In genomic region chr16:30030841-30031413, GRCh38 we compare ENCODE assay signal across 10 cellular contexts. TPM values are rescaled to one million over a fixed set of nuclear protein-coding genes. Genes with fewer than 3 reads are reported as not detected.
A peak's percentile ranks its signal among the peaks of the same experiment; 100 is the strongest.
DNase-seq lines count a peak whose midpoint lies in the region; ATAC-seq and TF ChIP-seq lines count a peak whose summit lies in the region.
"Had no signal": no experiment of that assay in that cellular context is flagged by ENCODE, and none has a peak within 500 bp of the region (broad histone marks: within the 10 kb centered on the region; RNA-seq: fewer than 3 reads in every experiment).

TSS of gene TLCD3B (minus strand) at chr16:30031271. CDS start at chr16:30030527, 744 bp downstream.

- H3K27me3 Mint-ChIP-seq in type B pancreatic cell = peaks cover 70% of the 10 kb centered on the region

- H3K9me3 ChIP-seq in cardiac muscle cell (ENCODE audit: low read depth) (no peaks in the 10 kb centered on the region), iPS-20b (ENCODE audit: insufficient read depth, low read depth, low read length) (no peaks in the 10 kb centered on the region), aorta (ENCODE audit: control insufficient read depth, low read length) (no peaks in the 10 kb centered on the region)

- H3K4me3 ChIP-seq in cardiac muscle cell (peak within 1 kb of the TSS; percentile 15), iPS-20b (ENCODE audit: low read length) (peak within 1 kb of the TSS; percentile 77), aorta (ENCODE audit: low read length in 2 of 2) (no peak within 1 kb of the TSS)

- peak within 1 kb of the TSS; percentile 73; the same call in 1 of the 2 replicates for H3K9ac ChIP-seq in iPS-20b (ENCODE audit: low read depth, low read length)

- no peak within 1 kb of the TSS for H3K27ac Mint-ChIP-seq in type B pancreatic cell

- H3K27ac ChIP-seq in cardiac muscle cell (no peak within 1 kb of the TSS), VCaP (peak within 1 kb of the TSS; percentile 62; the same call in 1 of the 2 replicates), iPS-20b (ENCODE audit: low read length) (no peak within 1 kb of the TSS), aorta (ENCODE audit: low read depth in 1 of 2, low read length in 2 of 2) (no peak within 1 kb of the TSS)

- H3K4me3 Mint-ChIP-seq in type B pancreatic cell = peak within 1 kb of the TSS; percentile 79

- H3K36me3 ChIP-seq in cardiac muscle cell (no peaks in the 10 kb centered on the region), iPS-20b (ENCODE audit: insufficient read depth, low read depth, low read length) (0 out of 2 replicates have a peak, but pooled peaks cover 3% of the 10 kb centered on the region), aorta (ENCODE audit: control insufficient read depth in 1 of 2, insufficient read depth in 2 of 2, low read length in 1 of 2) (no peaks in the 10 kb centered on the region)

- no peaks in the 10 kb centered on the region for H3K36me3 Mint-ChIP-seq in type B pancreatic cell

- H3K4me1 ChIP-seq in cardiac muscle cell (ENCODE audit: low read depth) (no peaks in the 10 kb centered on the region), iPS-20b (ENCODE audit: insufficient read depth, low read length) (peaks cover 11% of the 10 kb centered on the region; the same call in 1 of the 2 replicates), aorta (ENCODE audit: control insufficient read depth in 1 of 2, insufficient read depth in 2 of 2, low read length in 2 of 2) (no peaks in the 10 kb centered on the region)

- intact Hi-C loops in Right ventricle myocardium inferior (cut with DNase I) (no loop called here), aorta (cut with DNase I) (no loop called here)

- 1% methylated on average over 19 to 27 of the region's 27 CpGs for WGBS in aorta, 2 donors

- DNase-seq in cardiac muscle cell (ENCODE audit: low read depth in 1 of 2, low spot score in 1 of 2) (no peak), Right ventricle myocardium inferior (ENCODE audit: missing footprints) (no peak), type B pancreatic cell (ENCODE audit: extremely low spot score, unreplicated experiment) (no peak), amniotic stem cell (lab: John Stamatoyannopoulos, UW) (no peak), aorta (no peak)
- DNase-seq: activated CD8-positive, alpha-beta memory T cell treated with anti-CD3 and anti-CD28 coated beads, Interleukin-2, amount 50 U/mL, for 48 hours had no signal

- TF ChIP-seq CTCF in cardiac muscle cell (IDR thresholded peaks at IDR 0.05; ENCODE audit: low read depth, low read length) (no peak), VCaP (conservative IDR thresholded peaks at IDR 0.05) (no peak), type B pancreatic cell (conservative IDR thresholded peaks at IDR 0.05) (no peak)

- peaks cover 5% of the 10 kb centered on the region for H3K4me1 Mint-ChIP-seq in type B pancreatic cell (ENCODE audit: unreplicated experiment)

- H3K9me3 Mint-ChIP-seq in type B pancreatic cell = no peaks in the 10 kb centered on the region

- H3K27me3 ChIP-seq in cardiac muscle cell (peaks cover 44% of the 10 kb centered on the region), iPS-20b (ENCODE audit: insufficient read depth, low read length) (peaks cover 41% of the 10 kb centered on the region), aorta (ENCODE audit: control insufficient read depth in 1 of 2, insufficient read depth in 2 of 2, low read length in 1 of 2) (no peaks in the 10 kb centered on the region)

- no peak for ATAC-seq in Right ventricle myocardium inferior
- ATAC-seq in HG02852 (IDR thresholded peaks at IDR 0.05; ENCODE audit: unreplicated experiment) = no peak
- no peak for ATAC-seq in aorta (ENCODE audit: low FRiP score)
- ATAC-seq: esophagus mucosa had no signal

RNA-seq across cellular contexts. Expression of gene TLCD3B, which starts in this region (rescaled TPM):
- total RNA-seq in cardiac muscle cell = 0.21 and 0.36 TPM in 2 replicates
- not detected in 2 replicates for polyA plus RNA-seq in cardiac muscle cell
- total RNA-seq in Right ventricle myocardium inferior = not detected
- 0.31 and 2.1 TPM in 2 replicates for total RNA-seq in type B pancreatic cell (ENCODE audit: low replicate concordance)
- total RNA-seq in aorta = not detected
- polyA plus RNA-seq in aorta = not detected

Comparison
In these comparisons a context has a peak if more than half of its experiments do, and no peak if none do; other contexts are left out.
1. H3K4me3 ChIP-seq: peak in cardiac muscle cell (single experiment) and iPS-20b (single experiment); none in aorta (0 of 2).